In genomic region chr3:37307321-37307720, GRCh38 we compare ENCODE assay signal across 21 cellular contexts.
"Had no signal": no experiment of that assay in that cellular context is flagged by ENCODE, and none has a peak within 500 bp of the region (broad histone marks: within the 10 kb centered on the region; RNA-seq: fewer than 3 reads in every experiment).

No MANE protein-coding gene starts in this region.

- H3K4me2 ChIP-seq: KMS-11 had no signal

- H3K9me3 ChIP-seq: SJSA1 had no signal

- DNase-seq: activated CD4-positive, alpha-beta T cell treated with anti-CD3 and anti-CD28 coated beads for 4 hours; activated CD8-positive, alpha-beta memory T cell treated with anti-CD3 and anti-CD28 coated beads, Interleukin-2, amount 50 U/mL, for 48 hours; activated CD8-positive, alpha-beta T cell treated with anti-CD3 and anti-CD28 coated beads, Interleukin-2, amount 10 ng/mL, durations not matched to agents 7 days and 5 days; activated effector memory CD4-positive, alpha-beta T cell treated with Interleukin-2 at 50 U/mL for 16 hours; activated naive CD4-positive, alpha-beta T cell; activated naive CD8-positive, alpha-beta T cell treated with anti-CD3 and anti-CD28 coated beads, Interleukin-2, amount 50 U/mL, for 24 hours; activated T-cell treated with anti-CD3 and anti-CD28 coated beads, Interleukin-2, amount 50 U/mL, for 1 hour; amygdala; NCI-H1092; NCI-H1417; NCI-H1694 treated with DMSO at 0.1 percent for 48 hours; NCI-H2029 treated with DMSO at 0.1 percent for 48 hours; NCI-H446; NCI-H524; PC-3; SHP77 had no signal

- H3K4me3 ChIP-seq: SJSA1 had no signal

- H3K9ac ChIP-seq: KMS-11 had no signal

- ATAC-seq: activated CD4-positive, CD25-positive, alpha-beta regulatory T cell treated with anti-CD3 and anti-CD28 coated beads, Interleukin-2, amount 50 U/mL, for 24 hours; activated CD8-positive, alpha-beta T cell treated with anti-CD3 and anti-CD28 coated beads, Interleukin-2, amount 10 ng/mL, durations not matched to agents 7 days and 5 days; activated naive CD8-positive, alpha-beta T cell treated with anti-CD3 and anti-CD28 coated beads, Interleukin-2, amount 50 U/mL, for 24 hours; PC-3; SK-N-SH treated with all-trans-retinoic acid at 6 μM for 48 hours had no signal

- H3K27ac ChIP-seq: KMS-11, SJSA1 had no signal

- FAIRE-seq: astrocyte had no signal

- H3K27me3 ChIP-seq: SJSA1 had no signal

- H3K4me1 ChIP-seq: SJSA1 had no signal
